In genomic region chr20:1281279-1282057, GRCh38 we compare ENCODE assay signal across 17 cellular contexts. TPM values are rescaled to one million over a fixed set of nuclear protein-coding genes. Genes with fewer than 3 reads are reported as not detected.
DNase-seq lines count a peak whose midpoint lies in the region; ATAC-seq and TF ChIP-seq lines count a peak whose summit lies in the region.
"Had no signal": no experiment of that assay in that cellular context is flagged by ENCODE, and none has a peak within 500 bp of the region (broad histone marks: within the 10 kb centered on the region; RNA-seq: fewer than 3 reads in every experiment).

No MANE protein-coding gene starts in this region.

- TF ChIP-seq CTCF in testis (IDR thresholded peaks at IDR 0.05): no peak

- no peak overlapping the region for H3K4me3 Mint-ChIP-seq in activated T-cell treated with anti-CD3 and anti-CD28 coated beads, Interleukin-2, amount 50 U/mL, for 72 hours
- H3K4me3 Mint-ChIP-seq: HFFc6 had no signal

- no peaks in the 10 kb centered on the region for H3K27me3 ChIP-seq in testis
- H3K27me3 ChIP-seq: SJCRH30, upper lobe of right lung had no signal

- H3K9me3 ChIP-seq in testis: no peaks in the 10 kb centered on the region
- H3K9me3 ChIP-seq: SJCRH30, upper lobe of right lung had no signal

- no peaks in the 10 kb centered on the region for H3K9me3 Mint-ChIP-seq in activated T-cell treated with anti-CD3 and anti-CD28 coated beads, Interleukin-2, amount 50 U/mL, for 72 hours
- H3K9me3 Mint-ChIP-seq: HFFc6 had no signal

- peak; percentile 9 to 13 for DNase-seq in activated T-cell treated with anti-CD3 and anti-CD28 coated beads, Interleukin-2, amount 50 U/mL, for 48 hours
- no peak for DNase-seq in activated T-cell treated with anti-CD3 and anti-CD28 coated beads, Interleukin-2, amount 50 U/mL, for 72 hours
- DNase-seq in SHP77 treated with DMSO at 0.1 percent for 48 hours (lab: John Stamatoyannopoulos, UW) (peak; percentile 22), islet precursor cell (peak; percentile 27), testis (peak; percentile 4), occipital lobe (lab: John Stamatoyannopoulos, UW) (no peak), NCI-H526 (lab: John Stamatoyannopoulos, UW) (no peak)
- DNase-seq in NK-92 treated with Interleukin-12 subunit alpha and Interleukin-12 subunit beta, amount 100 ng/mL, for 24 hours (lab: John Stamatoyannopoulos, UW): no peak
- DNase-seq: HFFc6, KG1, NCI-H526 treated with DMSO at 0.1 percent for 48 hours, SJCRH30, upper lobe of right lung had no signal

- no peak overlapping the region for H3K27ac Mint-ChIP-seq in activated T-cell treated with anti-CD3 and anti-CD28 coated beads, Interleukin-2, amount 50 U/mL, for 72 hours
- H3K27ac Mint-ChIP-seq: HFFc6 had no signal

- no peaks in the 10 kb centered on the region for H3K36me3 Mint-ChIP-seq in activated T-cell treated with anti-CD3 and anti-CD28 coated beads, Interleukin-2, amount 50 U/mL, for 72 hours (ENCODE audit: insufficient read depth in 2 of 2)

- H3K4me1 Mint-ChIP-seq in activated T-cell treated with anti-CD3 and anti-CD28 coated beads, Interleukin-2, amount 50 U/mL, for 72 hours (ENCODE audit: low read depth): peaks cover 44% of the 10 kb centered on the region

- no peak for TF ChIP-seq POLR2A in testis (IDR thresholded peaks at IDR 0.05)

- ATAC-seq in activated T-cell treated with anti-CD3 and anti-CD28 coated beads, Interleukin-2, amount 50 U/mL, for 72 hours (replicated peaks in 1 of 2): no peak
- ATAC-seq: GM12878, sciatic nerve, upper lobe of right lung had no signal

- H3K36me3 ChIP-seq in testis (ENCODE audit: low read depth, missing control alignments): no peaks in the 10 kb centered on the region
- H3K36me3 ChIP-seq: SJCRH30, upper lobe of right lung had no signal

- no peaks in the 10 kb centered on the region for H3K4me1 ChIP-seq in testis
- H3K4me1 ChIP-seq: SJCRH30 had no signal

- intact Hi-C loops in testis (cut with DNase I; ENCODE audit: low total_unique reads): no loop called here

- no peak overlapping the region for H3K4me3 ChIP-seq in testis
- H3K4me3 ChIP-seq: GM12878, SJCRH30, upper lobe of right lung had no signal

- WGBS in testis, 2 donors: 68 to 72% methylated on average over 7 of the region's 7 CpGs

- no peaks in the 10 kb centered on the region for H3K27me3 Mint-ChIP-seq in activated T-cell treated with anti-CD3 and anti-CD28 coated beads, Interleukin-2, amount 50 U/mL, for 72 hours (ENCODE audit: low read depth)

- no peak overlapping the region for H3K27ac ChIP-seq in testis
- H3K27ac ChIP-seq: SJCRH30, upper lobe of right lung had no signal

RNA-seq across cellular contexts. Expression of gene SNPH, which starts 15.4 kb away (rescaled TPM):
- 1 to 10 TPM; 7.1 to 7.8 TPM for total RNA-seq in activated T-cell treated with anti-CD3 and anti-CD28 coated beads, Interleukin-2, amount 50 U/mL, for 72 hours
- 10 to 100 TPM in 1 of 2 donors, 1 to 10 TPM in 1; 9.0 to 10.4 TPM for total RNA-seq in testis
- 4.2 TPM for polyA plus RNA-seq in testis (ENCODE audit: insufficient read depth, low read depth, low replicate concordance)
- total RNA-seq in occipital lobe: 23.4 TPM

RNA-seq across cellular contexts. Expression of gene SDCBP2, which starts 47.5 kb away (rescaled TPM):
- 10 to 100 TPM; 11.0 to 11.5 TPM for total RNA-seq in activated T-cell treated with anti-CD3 and anti-CD28 coated beads, Interleukin-2, amount 50 U/mL, for 72 hours
- 1 to 10 TPM; 5.5 to 6.4 TPM for total RNA-seq in testis
- polyA plus RNA-seq in testis (ENCODE audit: insufficient read depth, low read depth, low replicate concordance): 10.9 TPM
- 2.0 TPM for total RNA-seq in occipital lobe

RNA-seq across cellular contexts. Expression of gene RAD21L1, which starts 55.6 kb away (rescaled TPM):
- 1 to 10 TPM in 1 of 2 donors, under 1 TPM in 1; 0.21 to 1.2 TPM for total RNA-seq in activated T-cell treated with anti-CD3 and anti-CD28 coated beads, Interleukin-2, amount 50 U/mL, for 72 hours
- 10 to 100 TPM in 1 of 2 donors, 1 to 10 TPM in 1; 7.5 to 13.7 TPM for total RNA-seq in testis
- polyA plus RNA-seq in testis (ENCODE audit: insufficient read depth, low read depth, low replicate concordance): 12.1 TPM
- not detected for total RNA-seq in occipital lobe
- total RNA-seq: A673, GM12878, sciatic nerve, SJCRH30, upper lobe of right lung had no signal
- polyA plus RNA-seq: esophagus, GM12878 had no signal

Comparison
In these comparisons a context has a peak if more than half of its experiments do, and no peak if none do; other contexts are left out.
1. DNase-seq: peak in activated T-cell treated with anti-CD3 and anti-CD28 coated beads, Interleukin-2, amount 50 U/mL, for 48 hours (2 of 2), SHP77 treated with DMSO at 0.1 percent for 48 hours (single experiment), islet precursor cell (single experiment) and testis (single experiment); none in activated T-cell treated with anti-CD3 and anti-CD28 coated beads, Interleukin-2, amount 50 U/mL, for 72 hours (0 of 2), occipital lobe (single experiment), NCI-H526 (0 of 2) and NK-92 treated with Interleukin-12 subunit alpha and Interleukin-12 subunit beta, amount 100 ng/mL, for 24 hours (single experiment).